In genomic region chr17:64773386-64773835, GRCh38 we compare ENCODE assay signal across 18 cellular contexts.
DNase-seq lines count a peak whose midpoint lies in the region; ATAC-seq, FAIRE-seq and TF ChIP-seq lines count a peak whose summit lies in the region.
"Had no signal": no experiment of that assay in that cellular context is flagged by ENCODE, and none has a peak within 500 bp of the region (broad histone marks: within the 10 kb centered on the region; RNA-seq: fewer than 3 reads in every experiment).

No MANE protein-coding gene starts in this region.

- H2BK120ac ChIP-seq in H1 (replicated peaks; ENCODE audit: low read depth, low read length): no peak overlapping the region

- intact Hi-C loops in Calu3 (cut with micrococcal nuclease; ENCODE audit: unreplicated experiment): loop anchor here (10.0 kb wide), 1 partner anchor 151 kb away; no protein-coding TSS in a partner anchor

- H2BK20ac ChIP-seq in H1 (ENCODE audit: low read length): no peak overlapping the region

- no peak for TF ChIP-seq RAD21 in H1 (IDR thresholded peaks at IDR 0.05 in 1 of 2, conservative IDR thresholded peaks at IDR 0.05 in 1 of 2; ENCODE audit: low read depth in 2 of 2, low read length in 2 of 2)

- H3F3A ChIP-seq in MM.1S (ENCODE audit: insufficient read depth, low read length): peaks cover 10% of the 10 kb centered on the region; the same call in 1 of the 2 replicates

- no peak overlapping the region for H4K91ac ChIP-seq in H1 (replicated peaks; ENCODE audit: insufficient read length, low read length)

- H2BK15ac ChIP-seq in H1 (ENCODE audit: low read length): no peak overlapping the region

- CTCF ChIA-PET in Calu3 (lab: Charles Lee): interaction anchor here (0.6 to 1.0 kb wide), 2 partner anchors 30 to 64 kb away, joined by 6 read pairs; no protein-coding TSS in a partner anchor
- CTCF ChIA-PET in H1 (lab: Charles Lee; ENCODE audit: partially characterized antibody): interaction anchor here (0.9 to 6.2 kb wide), 6 partner anchors 9 to 166 kb away, joined by 3 to 28 read pairs (median 4); no protein-coding TSS in a partner anchor

- no peaks in the 10 kb centered on the region for H3K9me2 ChIP-seq in MM.1S (replicated peaks; ENCODE audit: insufficient read depth, low read length)

- H3K4me3 Mint-ChIP-seq in Calu3 (ENCODE audit: low read depth, unreplicated experiment): peak overlapping the region; percentile 72

- H3K79me2 ChIP-seq in MM.1S (ENCODE audit: low read length) (no peaks in the 10 kb centered on the region), H1 (ENCODE audit: control insufficient read depth in 1 of 2, insufficient read depth in 2 of 2, low read length in 2 of 2) (no peaks in the 10 kb centered on the region; a peak in 1 of 4 replicates)

- H3K4me3 ChIP-seq in MM.1S (ENCODE audit: low read length) (peak overlapping the region; percentile 58), H1 (ENCODE audit: extremely low read depth in 1 of 4, insufficient read depth in 2 of 4, low read depth in 3 of 4, low read length in 4 of 4) (peak overlapping the region; percentile 46 to 69 (median 54)), mucosa of stomach (ENCODE audit: low read length) (peak overlapping the region; percentile 25)
- H3K4me3 ChIP-seq: esophagus muscularis mucosa, heart right ventricle, lung had no signal

- H3K9me3 Mint-ChIP-seq in Calu3 (ENCODE audit: low read depth, unreplicated experiment): no peaks in the 10 kb centered on the region
- H3K9me3 Mint-ChIP-seq: IgD-negative memory B cell had no signal

- H3K56ac ChIP-seq in H1 (replicated peaks; ENCODE audit: insufficient read length, low read depth, low read length): no peak overlapping the region

- H3K4me1 Mint-ChIP-seq in Calu3 (ENCODE audit: low read depth, unreplicated experiment): peaks cover 28% of the 10 kb centered on the region

- H3K23ac ChIP-seq in H1 (ENCODE audit: insufficient read length): no peak overlapping the region

- no peaks in the 10 kb centered on the region for H3K79me1 ChIP-seq in H1 (ENCODE audit: low read depth, low read length)

- no peak overlapping the region for H2AK5ac ChIP-seq in H1 (ENCODE audit: low read depth, low read length)

- H2BK12ac ChIP-seq in H1 (ENCODE audit: low read depth, low read length): no peak overlapping the region

- H3K27ac Mint-ChIP-seq in Calu3 (ENCODE audit: unreplicated experiment): peak overlapping the region; percentile 68
- H3K27ac Mint-ChIP-seq: IgD-negative memory B cell had no signal

- WGBS in H1 (ENCODE audit: extremely low coverage in 1 of 2, insufficient coverage in 1 of 2, insufficient read length in 1 of 2, insufficient replicate concordance in 2 of 2, low coverage in 1 of 2, low lambda C conversion rate in 2 of 2, missing lambda C conversion rate in 1 of 2), 2 experiments: 69% methylated on average over 6 of the region's 6 CpGs; no CpG with 5 or more reads in 1 of the 2 experiments

- no peak overlapping the region for H2BK5ac ChIP-seq in H1 (ENCODE audit: low read depth, low read length)

- H3K36me3 Mint-ChIP-seq in Calu3 (ENCODE audit: insufficient read depth, unreplicated experiment): peaks cover 51% of the 10 kb centered on the region

- H3K23me2 ChIP-seq in H1 (ENCODE audit: low read depth, low read length): no peaks in the 10 kb centered on the region; the same call in 1 of the 2 replicates

- no peaks in the 10 kb centered on the region for H3K9me3 ChIP-seq in MM.1S (replicated peaks; ENCODE audit: insufficient read depth, low read length)
- no peaks in the 10 kb centered on the region for H3K9me3 ChIP-seq in H1 (ENCODE audit: insufficient read depth in 2 of 2, low read depth in 1 of 2, low read length in 1 of 2)
- H3K9me3 ChIP-seq in mucosa of stomach (ENCODE audit: control insufficient read depth, low read length): no peaks in the 10 kb centered on the region
- H3K9me3 ChIP-seq: esophagus muscularis mucosa had no signal

- H3K4me2 ChIP-seq in MM.1S (ENCODE audit: low read depth, low read length) (peak overlapping the region; percentile 78), H1 (ENCODE audit: insufficient read depth in 1 of 2, low read depth in 2 of 2, low read length in 2 of 2) (peak overlapping the region; percentile 64 to 72)

- no peak for ATAC-seq in HG03378 (IDR thresholded peaks at IDR 0.05; ENCODE audit: unreplicated experiment)

- no peak for TF ChIP-seq CTCF in Calu3 (IDR thresholded peaks at IDR 0.05; ENCODE audit: unreplicated experiment)
- TF ChIP-seq CTCF in MM.1S (IDR thresholded peaks at IDR 0.05; ENCODE audit: low read length): no peak
- no peak for TF ChIP-seq CTCF in H1 (IDR thresholded peaks at IDR 0.05; ENCODE audit: control extremely low read depth in 1 of 3, insufficient read depth in 1 of 3, low read depth in 1 of 3, low read length in 3 of 3)

- no peak for DNase-seq in Calu3
- no peak for DNase-seq in MM.1S
- no peak for DNase-seq in H1 (ENCODE audit: low read depth in 1 of 2, low spot score in 2 of 2)
- DNase-seq in GDM1 (lab: John Stamatoyannopoulos, UW): no peak
- no peak for DNase-seq in activated CD4-positive, alpha-beta T cell treated with anti-CD3 and anti-CD28 coated beads, Interleukin-2, amount 50 U/mL, for 1 hour
- no peak for DNase-seq in activated gamma-delta T cell (lab: John Stamatoyannopoulos, UW)
- DNase-seq: activated CD4-positive, alpha-beta T cell treated with anti-CD3 and anti-CD28 coated beads for 1 hour; activated T-cell treated with anti-CD3 and anti-CD28 coated beads, Interleukin-2, amount 50 U/mL, for 1 hour; DMS153; heart right ventricle; occipital lobe; OCI-M1; T-helper 1 cell had no signal

- H4K8ac ChIP-seq in H1 (ENCODE audit: extremely low read depth, insufficient read depth, low read length): no peak overlapping the region

- POLR2A ChIA-PET in H1 (lab: Charles Lee; ENCODE audit: partially characterized antibody): interaction anchor here (1.2 to 2.1 kb wide), 2 partner anchors 10 to 268 kb away, joined by 3 to 6 read pairs; no protein-coding TSS in a partner anchor

- TF ChIP-seq EP300 in H1 (IDR thresholded peaks at IDR 0.05; ENCODE audit: borderline replicate concordance in 1 of 2, low read depth in 2 of 2, low read length in 2 of 2): no peak

- H2AFZ ChIP-seq in MM.1S (ENCODE audit: low read length): peak overlapping the region; percentile 71; the same call in 1 of the 2 replicates
- H2AFZ ChIP-seq in H1 (ENCODE audit: low read length): no peak overlapping the region

- H3K27ac ChIP-seq in MM.1S (ENCODE audit: low read length): no peak overlapping the region
- H3K27ac ChIP-seq in H1 (ENCODE audit: low read depth, low read length): no peak overlapping the region
- H3K27ac ChIP-seq: esophagus muscularis mucosa, heart right ventricle had no signal

- peak overlapping the region; percentile 47; the same call in 1 of the 2 replicates for H3K9ac ChIP-seq in MM.1S (ENCODE audit: low read length)
- peak overlapping the region in 1 of 4 experiments; percentile 19; a peak in 2 of 7 replicates for H3K9ac ChIP-seq in H1 (replicated peaks in 1 of 4; ENCODE audit: extremely low read depth in 1 of 4, low read depth in 3 of 4, low read length in 3 of 4)
- peak overlapping the region; percentile 80 for H3K9ac ChIP-seq in mucosa of stomach (ENCODE audit: low read length)

- no peak for TF ChIP-seq POLR2A in H1 (IDR thresholded peaks at IDR 0.05; ENCODE audit: control extremely low read depth in 1 of 2, low read depth in 2 of 2, low read length in 2 of 2)

- H3K18ac ChIP-seq in H1 (ENCODE audit: extremely low read depth, low read length): peak overlapping the region; percentile 60; the same call in 1 of the 2 replicates

- H3K36me3 ChIP-seq in MM.1S (replicated peaks; ENCODE audit: insufficient read depth, low read length) (no peaks in the 10 kb centered on the region), H1 (ENCODE audit: control insufficient read depth in 2 of 4, insufficient read depth in 4 of 4, low read length in 3 of 4) (peaks cover 0 to 3% (median 0%) of the 10 kb centered on the region in 4 experiments; a peak in 1 of 8 replicates), mucosa of stomach (ENCODE audit: control insufficient read depth, insufficient read depth, low read length) (no peaks in the 10 kb centered on the region)

- H3K4me1 ChIP-seq in MM.1S (ENCODE audit: low read length): peaks cover 11% of the 10 kb centered on the region; the same call in 1 of the 2 replicates
- H3K4me1 ChIP-seq in H1 (replicated peaks in 1 of 4; ENCODE audit: control insufficient read depth in 3 of 4, insufficient read depth in 4 of 4, low read length in 3 of 4): peaks cover 2 to 20% (median 6%) of the 10 kb centered on the region in 4 experiments
- peaks cover 27% of the 10 kb centered on the region for H3K4me1 ChIP-seq in mucosa of stomach (ENCODE audit: control insufficient read depth, insufficient read depth, low read length)

- H4K20me1 ChIP-seq in MM.1S (ENCODE audit: insufficient read depth, low read length) (no peaks in the 10 kb centered on the region), H1 (replicated peaks in 1 of 2; ENCODE audit: control insufficient read depth in 1 of 2, insufficient read depth in 2 of 2, low read length in 2 of 2) (peaks cover 0 to 3% of the 10 kb centered on the region in 2 experiments)

- H3K27me3 ChIP-seq in MM.1S (replicated peaks; ENCODE audit: insufficient read depth, low read length) (peaks cover 6% of the 10 kb centered on the region), H1 (replicated peaks in 1 of 4; ENCODE audit: control insufficient read depth in 3 of 4, extremely low read depth in 1 of 4, insufficient read depth in 3 of 4, low read length in 3 of 4) (peaks cover 12 to 34% (median 30%) of the 10 kb centered on the region in 4 experiments), mucosa of stomach (ENCODE audit: control insufficient read depth, insufficient read depth, low read length) (peaks cover 15% of the 10 kb centered on the region)

- FAIRE-seq in H1 (lab: Jason Lieb, UNC): no peak

- no peaks in the 10 kb centered on the region for H3K27me3 Mint-ChIP-seq in Calu3 (ENCODE audit: unreplicated experiment)

- H4K5ac ChIP-seq in H1 (ENCODE audit: insufficient read length, low read depth, low read length): no peak overlapping the region

- H3K4ac ChIP-seq in H1 (replicated peaks; ENCODE audit: insufficient read length, low read depth, low read length): no peak overlapping the region

- no peak overlapping the region for H3K14ac ChIP-seq in H1 (ENCODE audit: insufficient read length)

- BruUV-seq in Calu3 (replicated peaks; lab: Mats Ljungman, UMichigan): no TSS peak

TF ChIP-seq in H1, 55 proteins besides CTCF, POLR2A, EP300 and RAD21 (continues in another document):
- no peak for TF ChIP-seq SUZ12 (IDR thresholded peaks at IDR 0.05; ENCODE audit: low read length)
- no peak for TF ChIP-seq GABPA (IDR thresholded peaks at IDR 0.05; ENCODE audit: borderline replicate concordance, insufficient read depth, low read length)
- TF ChIP-seq, protein P1, sequence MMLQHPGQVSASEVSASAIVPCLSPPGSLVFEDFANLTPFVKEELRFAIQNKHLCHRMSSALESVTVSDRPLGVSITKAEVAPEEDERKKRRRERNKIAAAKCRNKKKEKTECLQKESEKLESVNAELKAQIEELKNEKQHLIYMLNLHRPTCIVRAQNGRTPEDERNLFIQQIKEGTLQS (IDR thresholded peaks at IDR 0.05; ENCODE audit: insufficient read depth, low read depth, low read length): no peak
- TF ChIP-seq CREB1 (IDR thresholded peaks at IDR 0.05): no peak
- no peak for TF ChIP-seq SIN3A (conservative IDR thresholded peaks at IDR 0.05 in 1 of 2, IDR thresholded peaks at IDR 0.05 in 1 of 2; ENCODE audit: low read depth in 1 of 2, low read length in 2 of 2)
- no peak for TF ChIP-seq JUND (IDR thresholded peaks at IDR 0.05; ENCODE audit: low read length)
